In the genomic region with DNA sequence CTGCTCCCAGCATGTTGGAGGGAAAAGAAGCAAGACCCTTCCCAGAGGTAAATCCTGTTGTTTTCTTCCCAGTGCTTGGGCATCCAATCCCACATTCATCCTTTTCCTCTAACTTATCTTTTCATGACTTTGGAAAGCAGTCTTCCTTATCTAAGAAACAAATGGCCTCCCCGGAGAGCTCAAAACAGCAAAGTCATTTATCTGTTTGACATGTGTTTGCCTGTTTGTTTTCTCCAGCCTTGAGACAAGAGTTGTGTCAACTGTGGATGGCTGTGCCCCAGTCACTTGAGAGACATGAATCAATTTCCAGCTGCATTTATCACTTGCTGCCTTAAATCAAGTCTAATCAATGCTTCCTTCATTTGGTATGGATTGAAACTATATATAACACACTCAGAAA, we compare ENCODE assay signal across 1 cellular context.
TF ChIP-seq lines count a peak whose summit lies in the region.

No MANE protein-coding gene starts in this region.

TF ChIP-seq in K562, 482 proteins besides CTCF, POLR2A, EP300 and RAD21 (continued from another document):
- TF ChIP-seq, protein P1, sequence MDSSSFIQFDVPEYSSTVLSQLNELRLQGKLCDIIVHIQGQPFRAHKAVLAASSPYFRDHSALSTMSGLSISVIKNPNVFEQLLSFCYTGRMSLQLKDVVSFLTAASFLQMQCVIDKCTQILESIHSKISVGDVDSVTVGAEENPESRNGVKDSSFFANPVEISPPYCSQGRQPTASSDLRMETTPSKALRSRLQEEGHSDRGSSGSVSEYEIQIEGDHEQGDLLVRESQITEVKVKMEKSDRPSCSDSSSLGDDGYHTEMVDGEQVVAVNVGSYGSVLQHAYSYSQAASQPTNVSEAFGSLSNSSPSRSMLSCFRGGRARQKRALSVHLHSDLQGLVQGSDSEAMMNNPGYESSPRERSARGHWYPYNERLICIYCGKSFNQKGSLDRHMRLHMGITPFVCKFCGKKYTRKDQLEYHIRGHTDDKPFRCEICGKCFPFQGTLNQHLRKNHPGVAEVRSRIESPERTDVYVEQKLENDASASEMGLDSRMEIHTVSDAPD (CRISPR knock-in tag; IDR thresholded peaks at IDR 0.05): no peak
- TF ChIP-seq MED1 (CRISPR knock-in tag; IDR thresholded peaks at IDR 0.05; ENCODE audit: borderline replicate concordance) (no peak), CHCHD3 (CRISPR knock-in tag; IDR thresholded peaks at IDR 0.05) (no peak), ARID3B (CRISPR knock-in tag; IDR thresholded peaks at IDR 0.05; ENCODE audit: borderline replicate concordance) (no peak), ZNF740 (CRISPR knock-in tag; IDR thresholded peaks at IDR 0.05) (no peak), ZNF740 (tag; IDR thresholded peaks at IDR 0.05) (no peak), NFE2L1 (tag; IDR thresholded peaks at IDR 0.05; ENCODE audit: borderline replicate concordance, low read depth) (peak; percentile 4; the same call in 1 of the 2 replicates), ZNF184 (CRISPR knock-in tag; IDR thresholded peaks at IDR 0.05) (no peak), HMG20B (CRISPR knock-in tag; IDR thresholded peaks at IDR 0.05) (no peak), GATAD2A (IDR thresholded peaks at IDR 0.05) (peak; percentile 91), ASH1L (IDR thresholded peaks at IDR 0.05; ENCODE audit: borderline replicate concordance, low read depth, partially characterized antibody) (no peak), IRF2 (CRISPR knock-in tag; IDR thresholded peaks at IDR 0.05) (no peak), ARNT (IDR thresholded peaks at IDR 0.05) (peak; percentile 39 to 84; a peak in 1 of 4 replicates), BCOR (IDR thresholded peaks at IDR 0.05) (no peak), SRSF9 (IDR thresholded peaks at IDR 0.05; ENCODE audit: borderline replicate concordance, low read depth, low read length) (no peak), MYC (IDR thresholded peaks at IDR 0.05; ENCODE audit: low read depth, low read length) (peak; percentile 70; the same call in 1 of the 2 replicates), MYC (CRISPR knock-in tag; IDR thresholded peaks at IDR 0.05; ENCODE audit: borderline replicate concordance, low read depth) (no peak), ZBTB40 (IDR thresholded peaks at IDR 0.05) (no peak), ZBTB40 (CRISPR knock-in tag; IDR thresholded peaks at IDR 0.05) (no peak), ELF4 (CRISPR knock-in tag; IDR thresholded peaks at IDR 0.05) (no peak), ILK (tag; IDR thresholded peaks at IDR 0.05; ENCODE audit: borderline replicate concordance, low read depth) (no peak), SMAD1 (IDR thresholded peaks at IDR 0.05; ENCODE audit: low read depth, low read length, partially characterized antibody) (no peak), RBM22 (IDR thresholded peaks at IDR 0.05; ENCODE audit: low read depth, low read length, poor library complexity, severe bottlenecking) (no peak), MIER1 (IDR thresholded peaks at IDR 0.05; ENCODE audit: low read depth) (no peak), BACH1 (tag; IDR thresholded peaks at IDR 0.05) (no peak), KDM1A (IDR thresholded peaks at IDR 0.05) (peak; percentile 93)
- TF ChIP-seq, protein P2, sequence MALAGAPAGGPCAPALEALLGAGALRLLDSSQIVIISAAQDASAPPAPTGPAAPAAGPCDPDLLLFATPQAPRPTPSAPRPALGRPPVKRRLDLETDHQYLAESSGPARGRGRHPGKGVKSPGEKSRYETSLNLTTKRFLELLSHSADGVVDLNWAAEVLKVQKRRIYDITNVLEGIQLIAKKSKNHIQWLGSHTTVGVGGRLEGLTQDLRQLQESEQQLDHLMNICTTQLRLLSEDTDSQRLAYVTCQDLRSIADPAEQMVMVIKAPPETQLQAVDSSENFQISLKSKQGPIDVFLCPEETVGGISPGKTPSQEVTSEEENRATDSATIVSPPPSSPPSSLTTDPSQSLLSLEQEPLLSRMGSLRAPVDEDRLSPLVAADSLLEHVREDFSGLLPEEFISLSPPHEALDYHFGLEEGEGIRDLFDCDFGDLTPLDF (CRISPR knock-in tag; IDR thresholded peaks at IDR 0.05): no peak
- TF ChIP-seq, protein P3, sequence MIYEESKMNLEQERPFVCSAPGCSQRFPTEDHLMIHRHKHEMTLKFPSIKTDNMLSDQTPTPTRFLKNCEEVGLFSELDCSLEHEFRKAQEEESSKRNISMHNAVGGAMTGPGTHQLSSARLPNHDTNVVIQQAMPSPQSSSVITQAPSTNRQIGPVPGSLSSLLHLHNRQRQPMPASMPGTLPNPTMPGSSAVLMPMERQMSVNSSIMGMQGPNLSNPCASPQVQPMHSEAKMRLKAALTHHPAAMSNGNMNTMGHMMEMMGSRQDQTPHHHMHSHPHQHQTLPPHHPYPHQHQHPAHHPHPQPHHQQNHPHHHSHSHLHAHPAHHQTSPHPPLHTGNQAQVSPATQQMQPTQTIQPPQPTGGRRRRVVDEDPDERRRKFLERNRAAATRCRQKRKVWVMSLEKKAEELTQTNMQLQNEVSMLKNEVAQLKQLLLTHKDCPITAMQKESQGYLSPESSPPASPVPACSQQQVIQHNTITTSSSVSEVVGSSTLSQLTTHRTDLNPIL (CRISPR knock-in tag; IDR thresholded peaks at IDR 0.05): no peak
- TF ChIP-seq, protein P4, sequence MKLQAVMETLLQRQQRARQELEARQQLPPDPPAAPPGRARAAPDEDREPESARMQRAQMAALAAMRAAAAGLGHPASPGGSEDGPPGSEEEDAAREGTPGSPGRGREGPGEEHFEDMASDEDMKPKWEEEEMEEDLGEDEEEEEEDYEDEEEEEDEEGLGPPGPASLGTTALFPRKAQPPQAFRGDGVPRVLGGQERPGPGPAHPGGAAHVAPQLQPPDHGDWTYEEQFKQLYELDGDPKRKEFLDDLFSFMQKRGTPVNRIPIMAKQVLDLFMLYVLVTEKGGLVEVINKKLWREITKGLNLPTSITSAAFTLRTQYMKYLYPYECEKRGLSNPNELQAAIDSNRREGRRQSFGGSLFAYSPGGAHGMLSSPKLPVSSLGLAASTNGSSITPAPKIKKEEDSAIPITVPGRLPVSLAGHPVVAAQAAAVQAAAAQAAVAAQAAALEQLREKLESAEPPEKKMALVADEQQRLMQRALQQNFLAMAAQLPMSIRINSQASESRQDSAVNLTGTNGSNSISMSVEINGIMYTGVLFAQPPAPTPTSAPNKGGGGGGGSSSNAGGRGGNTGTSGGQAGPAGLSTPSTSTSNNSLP (IDR thresholded peaks at IDR 0.05; ENCODE audit: borderline replicate concordance, low read depth, low read length): peak; percentile 19; the same call in 1 of the 2 replicates
